Comparison of ENCODE assay signal across 8 cellular contexts in the genomic region with DNA sequence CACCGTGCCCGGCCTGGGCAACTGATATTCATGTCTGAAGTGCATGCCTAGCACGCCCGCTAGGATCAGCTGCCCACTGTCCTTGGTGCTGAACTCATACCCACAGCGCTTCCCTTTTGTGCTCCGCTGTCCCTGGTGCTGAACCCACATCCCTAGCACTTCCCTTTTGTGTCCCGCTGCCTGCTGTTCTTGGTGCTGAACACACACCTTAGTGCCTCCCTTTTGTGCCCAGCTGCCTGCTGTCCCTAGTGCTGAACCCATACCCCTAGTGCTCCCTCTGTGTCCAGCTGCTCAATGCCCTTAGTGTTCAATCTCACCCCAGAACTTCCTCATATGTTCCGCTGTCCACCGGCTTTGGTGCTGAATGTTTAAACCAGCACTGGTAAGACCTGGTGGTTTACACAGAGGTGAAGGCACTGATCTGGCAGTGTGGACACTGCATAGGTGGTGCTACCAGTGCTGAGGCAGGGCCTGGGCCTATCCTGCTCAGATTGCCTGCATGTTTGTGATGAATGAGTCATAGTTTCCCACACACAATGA. TPM values are rescaled to one million over a fixed set of nuclear protein-coding genes. Genes with fewer than 3 reads are reported as not detected.
DNase-seq lines count a peak whose midpoint lies in the region; ATAC-seq and TF ChIP-seq lines count a peak whose summit lies in the region.

No MANE protein-coding gene starts in this region.

- no peaks in the 10 kb centered on the region for H3K9me3 ChIP-seq in esophagus squamous epithelium

- TF ChIP-seq CTCF in GM12865 (IDR thresholded peaks at IDR 0.05; ENCODE audit: insufficient read depth, low read depth, low read length, missing control alignments) (no peak), esophagus squamous epithelium (IDR thresholded peaks at IDR 0.05) (no peak)

- peak overlapping the region in 4 of 10 donors; percentile 26 to 57 (median 40) for H3K27ac Mint-ChIP-seq in naive thymus-derived CD8-positive, alpha-beta T cell

- H3K4me1 ChIP-seq in esophagus squamous epithelium: no peaks in the 10 kb centered on the region

- ATAC-seq in naive thymus-derived CD8-positive, alpha-beta T cell: peak; percentile 77 to 81
- no peak for ATAC-seq in HG02623 (IDR thresholded peaks at IDR 0.05; ENCODE audit: unreplicated experiment)
- no peak for ATAC-seq in HG03571 (IDR thresholded peaks at IDR 0.05; ENCODE audit: unreplicated experiment)

- POLR2A ChIA-PET in naive thymus-derived CD8-positive, alpha-beta T cell (lab: Charles Lee): interaction anchor here (0.6 to 1.2 kb wide), 2 partner anchors 58 to 168 kb away, joined by 3 read pairs; partner anchors contain the start of genes ATF5 and NUP62

- H3K36me3 ChIP-seq in esophagus squamous epithelium: peaks cover 7 to 90% (median 20%) of the 10 kb centered on the region in 3 donors

- no peak overlapping the region for H3K4me3 ChIP-seq in GM12865 (ENCODE audit: low read depth, low read length)
- H3K4me3 ChIP-seq in esophagus squamous epithelium: no peak overlapping the region

- DNase-seq in GM12865 (ENCODE audit: low read depth): peak; percentile 88
- peak; percentile 86 for DNase-seq in OCI-M2 (lab: John Stamatoyannopoulos, UW; ENCODE audit: unreplicated experiment)
- peak; percentile 76 for DNase-seq in activated T-cell treated with anti-CD3 and anti-CD28 coated beads, Interleukin-2, amount 50 U/mL, for 1 hour
- peak; percentile 33 for DNase-seq in esophagus squamous epithelium (lab: John Stamatoyannopoulos, UW)
- DNase-seq in naive thymus-derived CD8-positive, alpha-beta T cell: peak; percentile 66 to 91 (median 78)
- peak; percentile 41 to 61 for DNase-seq in stimulated activated CD8-positive, alpha-beta memory T cell treated with anti-CD3 and anti-CD28 coated beads, Interleukin-7, amount 100 ng/mL, for 48 hours (ENCODE audit: extremely low read depth in 1 of 2, low read depth in 1 of 2)

- H3K9me3 Mint-ChIP-seq in naive thymus-derived CD8-positive, alpha-beta T cell: peaks cover 0 to 4% (median 0%) of the 10 kb centered on the region in 9 donors

- peak overlapping the region in 1 of 10 donors; percentile 25 for H3K4me3 Mint-ChIP-seq in naive thymus-derived CD8-positive, alpha-beta T cell

- 16 to 27% methylated on average over 7 to 9 of the region's 9 CpGs for WGBS in esophagus squamous epithelium, 2 donors

- peaks cover 6 to 59% (median 17%) of the 10 kb centered on the region in 3 donors for H3K36me3 Mint-ChIP-seq in naive thymus-derived CD8-positive, alpha-beta T cell

- intact Hi-C loops in esophagus squamous epithelium (cut with DNase I): loop anchor here (5.0 kb wide), 1 partner anchor 50 kb away; no protein-coding TSS in a partner anchor

- TF ChIP-seq POLR2A in esophagus squamous epithelium (IDR thresholded peaks at IDR 0.05): no peak

- H3K27me3 Mint-ChIP-seq in naive thymus-derived CD8-positive, alpha-beta T cell: no peaks in the 10 kb centered on the region

- no peak overlapping the region for H3K27ac ChIP-seq in esophagus squamous epithelium

- H3K4me1 Mint-ChIP-seq in naive thymus-derived CD8-positive, alpha-beta T cell: peaks cover 0 to 6% (median 2%) of the 10 kb centered on the region in 4 donors

- no peaks in the 10 kb centered on the region for H3K27me3 ChIP-seq in esophagus squamous epithelium

RNA-seq across cellular contexts. Expression of gene SIGLEC11, which starts 26.3 kb away (rescaled TPM):
- under 1 TPM in 1 of 4 donors, not detected in 3; 0.38 TPM for total RNA-seq in esophagus squamous epithelium
- total RNA-seq in naive thymus-derived CD8-positive, alpha-beta T cell: not detected
- not detected for polyA plus RNA-seq in naive thymus-derived CD8-positive, alpha-beta T cell

RNA-seq across cellular contexts. Expression of gene VRK3, which starts 37.9 kb away (rescaled TPM):
- 10 to 100 TPM; 12.7 to 26.1 (median 20.9) TPM for total RNA-seq in esophagus squamous epithelium
- total RNA-seq in naive thymus-derived CD8-positive, alpha-beta T cell: 100 to 1,000 TPM in 1 of 2 experiments, 10 to 100 TPM in 1; 92.8 to 106 TPM
- polyA plus RNA-seq in naive thymus-derived CD8-positive, alpha-beta T cell: 10 to 100 TPM; 73.4 to 91.8 (median 81.2) TPM

RNA-seq across cellular contexts. Expression of gene ZNF473, which starts 38.6 kb away (rescaled TPM):
- total RNA-seq in esophagus squamous epithelium: 10 to 100 TPM in 1 of 4 donors, 1 to 10 TPM in 3; 3.6 to 14.9 (median 4.5) TPM
- 10 to 100 TPM in 1 of 2 experiments, 1 to 10 TPM in 1; 9.8 to 11.1 TPM for total RNA-seq in naive thymus-derived CD8-positive, alpha-beta T cell
- polyA plus RNA-seq in naive thymus-derived CD8-positive, alpha-beta T cell: 1 to 10 TPM; 3.6 to 7.0 (median 3.7) TPM

RNA-seq across cellular contexts. Expression of gene NUP62, which starts 57.9 kb away (rescaled TPM):
- 10 to 100 TPM; 34.5 to 40.1 (median 34.9) TPM for total RNA-seq in esophagus squamous epithelium
- total RNA-seq in naive thymus-derived CD8-positive, alpha-beta T cell: 10 to 100 TPM; 53.9 to 61.4 TPM
- polyA plus RNA-seq in naive thymus-derived CD8-positive, alpha-beta T cell: 10 to 100 TPM; 38.5 to 54.5 (median 49.1) TPM

RNA-seq across cellular contexts. Expression of gene ATF5, which starts 58.2 kb away (rescaled TPM):
- 1 to 10 TPM; 3.3 to 9.7 (median 8.2) TPM for total RNA-seq in esophagus squamous epithelium
- total RNA-seq in naive thymus-derived CD8-positive, alpha-beta T cell: 1 to 10 TPM; 8.4 to 9.2 TPM
- under 1 TPM; 0.71 to 0.97 (median 0.84) TPM for polyA plus RNA-seq in naive thymus-derived CD8-positive, alpha-beta T cell

Comparison
In these comparisons a context has a peak if more than half of its experiments do, and no peak if none do; other contexts are left out.
1. DNase-seq: peak in every context shown above with its lines; median percentile 88 in GM12865; 86 in OCI-M2; 78 in naive thymus-derived CD8-positive, alpha-beta T cell; 76 in activated T-cell treated with anti-CD3 and anti-CD28 coated beads, Interleukin-2, amount 50 U/mL, for 1 hour; 51 in stimulated activated CD8-positive, alpha-beta memory T cell treated with anti-CD3 and anti-CD28 coated beads, Interleukin-7, amount 100 ng/mL, for 48 hours; 33 in esophagus squamous epithelium.
2. ATAC-seq: peak in naive thymus-derived CD8-positive, alpha-beta T cell (2 of 2); none in HG02623 (single experiment) and HG03571 (single experiment).